ENCODE assay signal across 9 cellular contexts in genomic region chr1:12435639-12436344, GRCh38.
A peak's percentile ranks its signal among the peaks of the same experiment; 100 is the strongest.
DNase-seq lines count a peak whose midpoint lies in the region; ATAC-seq, FAIRE-seq and TF ChIP-seq lines count a peak whose summit lies in the region.
"Had no signal": no experiment of that assay in that cellular context is flagged by ENCODE, and none has a peak within 500 bp of the region (broad histone marks: within the 10 kb centered on the region; RNA-seq: fewer than 3 reads in every experiment).

No MANE protein-coding gene starts in this region.

- H3K79me2 ChIP-seq in keratinocyte (ENCODE audit: control insufficient read depth, insufficient read depth, low read length): no peaks in the 10 kb centered on the region
- H3K79me2 ChIP-seq in mesendoderm (ENCODE audit: control insufficient read depth, insufficient read depth, low read length): no peaks in the 10 kb centered on the region

- H3K23ac ChIP-seq in mesendoderm (ENCODE audit: low read length): no peak overlapping the region

- H3K36me3 ChIP-seq in keratinocyte (ENCODE audit: control insufficient read depth in 2 of 2, extremely low read depth in 1 of 2, insufficient read depth in 2 of 2, low read length in 2 of 2): peaks cover 0 to 7% of the 10 kb centered on the region in 2 experiments
- peaks cover 0 to 10% (median 5%) of the 10 kb centered on the region in 3 donors for H3K36me3 ChIP-seq in tibial artery
- H3K36me3 ChIP-seq in mesendoderm (ENCODE audit: control insufficient read depth, insufficient read depth, low read length): no peaks in the 10 kb centered on the region

- peak; percentile 94 for FAIRE-seq in GM19239 (lab: Jason Lieb, UNC)
- FAIRE-seq in keratinocyte (lab: Jason Lieb, UNC): no peak
- FAIRE-seq: TTC549 had no signal

- TF ChIP-seq CTCF in keratinocyte (optimal IDR thresholded peaks at IDR 0.05 in 1 of 3, IDR thresholded peaks at IDR 0.05 in 1 of 3, conservative IDR thresholded peaks at IDR 0.05 in 1 of 3; ENCODE audit: extremely low read depth in 1 of 3, insufficient read depth in 2 of 3, low read length in 3 of 3) (no peak), tibial artery (IDR thresholded peaks at IDR 0.05) (no peak)

- H2BK5ac ChIP-seq in mesendoderm (ENCODE audit: low read length): no peak overlapping the region

- no peak overlapping the region for H3K56ac ChIP-seq in mesendoderm (ENCODE audit: low read length)

- in situ Hi-C loops in ACHN (cut with HindIII; ENCODE audit: low pct_ligation_motif_present, low pct_unique_long_range_greater_than_20kb, low sequenced_read_pairs): no loop called here

- H3K4me3 ChIP-seq in keratinocyte (ENCODE audit: control insufficient read depth in 2 of 3, extremely low read depth in 1 of 3, insufficient read depth in 2 of 3, low read depth in 1 of 3, low read length in 3 of 3) (no peak overlapping the region), tibial artery (no peak overlapping the region), mesendoderm (ENCODE audit: low read length) (no peak overlapping the region)

- H3K9me3 ChIP-seq in keratinocyte (ENCODE audit: control insufficient read depth, low read depth, low read length): no peaks in the 10 kb centered on the region
- no peaks in the 10 kb centered on the region for H3K9me3 ChIP-seq in tibial artery

- H3K4me1 ChIP-seq in keratinocyte (ENCODE audit: control insufficient read depth, extremely low read depth, insufficient read depth, low read length): peaks cover 57% of the 10 kb centered on the region
- peaks cover 0 to 71% (median 53%) of the 10 kb centered on the region in 4 donors for H3K4me1 ChIP-seq in tibial artery
- peaks cover 3% of the 10 kb centered on the region for H3K4me1 ChIP-seq in mesendoderm (ENCODE audit: control insufficient read depth, low read depth, low read length)

- no peaks in the 10 kb centered on the region for H4K20me1 ChIP-seq in keratinocyte (ENCODE audit: control insufficient read depth, extremely low read depth, insufficient read depth, low read length)

- intact Hi-C loops in activated CD4-positive, alpha-beta T cell treated with anti-CD3 and anti-CD28 coated beads, Interleukin-2, amount 10 ng/mL, durations not matched to agents 24 days and 14 days (cut with micrococcal nuclease): loop anchor here (1.0 to 10.0 kb wide), 5 partner anchors 32 to 528 kb away; no protein-coding TSS in a partner anchor
- intact Hi-C loops in tibial artery (cut with DNase I; ENCODE audit: low total_unique reads): no loop called here

- DNase-seq in GM19239 (ENCODE audit: insufficient read length, low spot score): peak; percentile 28
- DNase-seq in activated CD4-positive, alpha-beta T cell treated with anti-CD3 and anti-CD28 coated beads, Interleukin-2, amount 10 ng/mL, durations not matched to agents 24 days and 14 days: peak; percentile 81
- DNase-seq in keratinocyte (ENCODE audit: low read depth, low spot score): no peak
- no peak for DNase-seq in tibial artery
- no peak for DNase-seq in ACHN
- no peak for DNase-seq in mesendoderm

- H4K5ac ChIP-seq in mesendoderm (ENCODE audit: low read length): no peak overlapping the region

- peaks cover 73% of the 10 kb centered on the region for H3K4me1 Mint-ChIP-seq in activated CD4-positive, alpha-beta T cell treated with anti-CD3 and anti-CD28 coated beads, Interleukin-2, amount 10 ng/mL, durations not matched to agents 24 days and 14 days

- no peak overlapping the region for H2BK120ac ChIP-seq in mesendoderm (ENCODE audit: low read depth, low read length)

- H3K36me3 Mint-ChIP-seq in activated CD4-positive, alpha-beta T cell treated with anti-CD3 and anti-CD28 coated beads, Interleukin-2, amount 10 ng/mL, durations not matched to agents 24 days and 14 days (ENCODE audit: low read depth): peaks cover 30% of the 10 kb centered on the region

- WGBS in mesendoderm (ENCODE audit: extremely low coverage, insufficient coverage, low lambda C conversion rate): no CpG with 5 or more reads among the region's 8 CpGs

- no peaks in the 10 kb centered on the region for H3K79me1 ChIP-seq in mesendoderm (ENCODE audit: low read length)

- dilution Hi-C loops in keratinocyte (cut with MboI; ENCODE audit: extremely low pct_ligation_motif_present, low sequenced_read_pairs): no loop called here

- ATAC-seq in HG03045 (IDR thresholded peaks at IDR 0.05; ENCODE audit: unreplicated experiment) (peak; percentile 60), GM19328 (IDR thresholded peaks at IDR 0.05; ENCODE audit: unreplicated experiment) (no peak)

- no peak overlapping the region for H3K4ac ChIP-seq in mesendoderm (ENCODE audit: low read depth, low read length)

- H3K4me2 ChIP-seq in keratinocyte (ENCODE audit: control insufficient read depth, extremely low read depth, insufficient read depth, low read depth, low read length) (no peak overlapping the region), mesendoderm (ENCODE audit: low read length) (no peak overlapping the region)

- no peak overlapping the region for H4K8ac ChIP-seq in mesendoderm (ENCODE audit: low read depth, low read length)

- H3K27me3 Mint-ChIP-seq in activated CD4-positive, alpha-beta T cell treated with anti-CD3 and anti-CD28 coated beads, Interleukin-2, amount 10 ng/mL, durations not matched to agents 24 days and 14 days: peaks cover 3% of the 10 kb centered on the region

- no peak overlapping the region for H2BK15ac ChIP-seq in mesendoderm (replicated peaks; ENCODE audit: low read depth)

- H3K9me3 Mint-ChIP-seq in activated CD4-positive, alpha-beta T cell treated with anti-CD3 and anti-CD28 coated beads, Interleukin-2, amount 10 ng/mL, durations not matched to agents 24 days and 14 days: peaks cover 3% of the 10 kb centered on the region

- H3K4me3 Mint-ChIP-seq in activated CD4-positive, alpha-beta T cell treated with anti-CD3 and anti-CD28 coated beads, Interleukin-2, amount 10 ng/mL, durations not matched to agents 24 days and 14 days: peak overlapping the region; percentile 74

- H3K27ac ChIP-seq in keratinocyte (ENCODE audit: control insufficient read depth, insufficient read depth, low read length): no peak overlapping the region
- H3K27ac ChIP-seq in tibial artery: peak overlapping the region; percentile 66 to 83
- H3K27ac ChIP-seq in mesendoderm (ENCODE audit: low read depth, low read length): no peak overlapping the region

- H2AK5ac ChIP-seq in mesendoderm (ENCODE audit: low read length): no peak overlapping the region

- no peak overlapping the region for H2AFZ ChIP-seq in keratinocyte (ENCODE audit: control insufficient read depth, low read length)

- H3K9ac ChIP-seq in keratinocyte (ENCODE audit: control insufficient read depth, extremely low read depth, insufficient read depth, low read length): peak overlapping the region; percentile 2
- H3K9ac ChIP-seq in mesendoderm (ENCODE audit: low read length): no peak overlapping the region

- no peak overlapping the region for H3K18ac ChIP-seq in mesendoderm (ENCODE audit: low read length)

- H3K27me3 ChIP-seq in keratinocyte (ENCODE audit: control insufficient read depth, extremely low read depth, insufficient read depth, low read length) (no peaks in the 10 kb centered on the region), tibial artery (no peaks in the 10 kb centered on the region), mesendoderm (ENCODE audit: insufficient read depth, low read length, poor library complexity) (no peaks in the 10 kb centered on the region)

- no peaks in the 10 kb centered on the region for H3K9me1 ChIP-seq in keratinocyte (ENCODE audit: control insufficient read depth, extremely low read depth, insufficient read depth, low read length)

- peak overlapping the region; percentile 91 for H3K27ac Mint-ChIP-seq in activated CD4-positive, alpha-beta T cell treated with anti-CD3 and anti-CD28 coated beads, Interleukin-2, amount 10 ng/mL, durations not matched to agents 24 days and 14 days

Comparison
In these comparisons a context has a peak if more than half of its experiments do, and no peak if none do; other contexts are left out.
1. DNase-seq: peak in GM19239 (single experiment) and activated CD4-positive, alpha-beta T cell treated with anti-CD3 and anti-CD28 coated beads, Interleukin-2, amount 10 ng/mL, durations not matched to agents 24 days and 14 days (single experiment); none in keratinocyte (single experiment), tibial artery (0 of 2), ACHN (single experiment) and mesendoderm (single experiment).
2. H3K27ac ChIP-seq: peak in tibial artery (2 of 2); none in keratinocyte (single experiment) and mesendoderm (single experiment).